Comparison of ENCODE assay signal across 8 cellular contexts in genomic region chr14:50860478-50861086, GRCh38. TPM values are rescaled to one million over a fixed set of nuclear protein-coding genes. Genes with fewer than 3 reads are reported as not detected.
DNase-seq lines count a peak whose midpoint lies in the region; ATAC-seq and TF ChIP-seq lines count a peak whose summit lies in the region.

No MANE protein-coding gene starts in this region.

- DNase-seq in GM10266 (ENCODE audit: extremely low spot score) (peak; percentile 82), KG1 (lab: John Stamatoyannopoulos, UW) (peak; percentile 71), OCI-M1 (lab: John Stamatoyannopoulos, UW) (peak; percentile 84), fibroblast of gingiva (ENCODE audit: low read depth) (peak; percentile 68), naive B cell (peak; percentile 87), mesenteric fat pad (ENCODE audit: low spot score) (no peak)
- DNase-seq in activated T-cell treated with anti-CD3 and anti-CD28 coated beads, Interleukin-2, amount 50 U/mL, for 4 hours: peak; percentile 92
- DNase-seq in stimulated activated CD8-positive, alpha-beta memory T cell treated with anti-CD3 and anti-CD28 coated beads, Interleukin-7, amount 100 ng/mL, for 4 hours (ENCODE audit: low read depth in 2 of 2): peak; percentile 72 to 86

- peak overlapping the region; percentile 72 to 94 (median 92) for H3K27ac Mint-ChIP-seq in naive B cell

- H3K4me1 Mint-ChIP-seq in activated T-cell treated with anti-CD3 and anti-CD28 coated beads, Interleukin-2, amount 50 U/mL, for 4 hours (ENCODE audit: low read depth): peaks cover 12% of the 10 kb centered on the region
- peaks cover 4 to 22% (median 11%) of the 10 kb centered on the region in 3 donors for H3K4me1 Mint-ChIP-seq in naive B cell

- ATAC-seq in activated T-cell treated with anti-CD3 and anti-CD28 coated beads, Interleukin-2, amount 50 U/mL, for 4 hours: peak; percentile 73 to 76
- peak; percentile 75 to 76 for ATAC-seq in naive B cell (ENCODE audit: low read depth in 2 of 2)

- H3K27me3 Mint-ChIP-seq in activated T-cell treated with anti-CD3 and anti-CD28 coated beads, Interleukin-2, amount 50 U/mL, for 4 hours (ENCODE audit: low read depth): peaks cover 3% of the 10 kb centered on the region
- H3K27me3 Mint-ChIP-seq in naive B cell: peaks cover 0 to 2% (median 0%) of the 10 kb centered on the region in 3 donors

- H3K4me3 Mint-ChIP-seq in activated T-cell treated with anti-CD3 and anti-CD28 coated beads, Interleukin-2, amount 50 U/mL, for 4 hours: peak overlapping the region; percentile 88
- peak overlapping the region; percentile 83 to 97 (median 93) for H3K4me3 Mint-ChIP-seq in naive B cell

- TF ChIP-seq CTCF in GM10266 (IDR thresholded peaks at IDR 0.05; ENCODE audit: control insufficient read depth, insufficient read depth, low read depth, missing control alignments): peak; percentile 79

- no peaks in the 10 kb centered on the region for H3K36me3 Mint-ChIP-seq in activated T-cell treated with anti-CD3 and anti-CD28 coated beads, Interleukin-2, amount 50 U/mL, for 4 hours (ENCODE audit: insufficient read depth)
- no peaks in the 10 kb centered on the region for H3K36me3 Mint-ChIP-seq in naive B cell

- H3K9me3 Mint-ChIP-seq in activated T-cell treated with anti-CD3 and anti-CD28 coated beads, Interleukin-2, amount 50 U/mL, for 4 hours: no peaks in the 10 kb centered on the region
- no peaks in the 10 kb centered on the region for H3K9me3 Mint-ChIP-seq in naive B cell

RNA-seq across cellular contexts. Expression of gene ABHD12B, which starts 11.3 kb away (rescaled TPM):
- not detected for total RNA-seq in activated T-cell treated with anti-CD3 and anti-CD28 coated beads, Interleukin-2, amount 50 U/mL, for 4 hours
- not detected for polyA plus RNA-seq in naive B cell (ENCODE audit: low read depth in 6 of 6)
- not detected for total RNA-seq in mesenteric fat pad

RNA-seq across cellular contexts. Expression of gene NIN, which starts 29.6 kb away (rescaled TPM):
- total RNA-seq in activated T-cell treated with anti-CD3 and anti-CD28 coated beads, Interleukin-2, amount 50 U/mL, for 4 hours: 10 to 100 TPM; 43.9 to 50.2 (median 46.5) TPM
- 100 to 1,000 TPM in 1 of 6 donors, 10 to 100 TPM in 5; 20.2 to 100 (median 51.1) TPM for polyA plus RNA-seq in naive B cell (ENCODE audit: low read depth in 6 of 6)
- total RNA-seq in mesenteric fat pad: 40.3 TPM
